ENCODE assay signal across 2 cellular contexts in genomic region chr7:138449580-138449979, GRCh38.
TF ChIP-seq lines count a peak whose summit lies in the region.

No MANE protein-coding gene starts in this region.

TF ChIP-seq in HCT116, 20 proteins besides CTCF, POLR2A, EP300 and RAD21 (continued from another document):
- TF ChIP-seq EGR1 (IDR thresholded peaks at IDR 0.05; ENCODE audit: low read depth) (no peak), SRF (IDR thresholded peaks at IDR 0.05; ENCODE audit: low read depth) (no peak), REST (IDR thresholded peaks at IDR 0.05; ENCODE audit: low read depth) (no peak), EZH2 (IDR thresholded peaks at IDR 0.05) (no peak), ATF3 (IDR thresholded peaks at IDR 0.05) (no peak), YY1 (IDR thresholded peaks at IDR 0.05; ENCODE audit: extremely low read depth, insufficient replicate concordance, low read depth, low read length) (no peak), CEBPB (IDR thresholded peaks at IDR 0.05; ENCODE audit: low read depth) (no peak), JUND (IDR thresholded peaks at IDR 0.05) (no peak), ZNF274 (IDR thresholded peaks at IDR 0.05; ENCODE audit: low read depth, low read length) (no peak), TCF7L2 (IDR thresholded peaks at IDR 0.05; ENCODE audit: borderline replicate concordance, extremely low read depth, insufficient read depth, insufficient read length) (no peak)

TF ChIP-seq in HepG2, 621 proteins besides CTCF, POLR2A, EP300 and RAD21 (continued from another document):
- TF ChIP-seq ZNF280B (CRISPR knock-in tag; IDR thresholded peaks at IDR 0.05; ENCODE audit: borderline replicate concordance) (no peak), STAG1 (CRISPR knock-in tag; IDR thresholded peaks at IDR 0.05) (peak; percentile 45), SMC3 (IDR thresholded peaks at IDR 0.05; ENCODE audit: low read length) (peak; percentile 25; the same call in 1 of the 2 replicates)
